ENCODE assay signal across 27 cellular contexts in the genomic region with DNA sequence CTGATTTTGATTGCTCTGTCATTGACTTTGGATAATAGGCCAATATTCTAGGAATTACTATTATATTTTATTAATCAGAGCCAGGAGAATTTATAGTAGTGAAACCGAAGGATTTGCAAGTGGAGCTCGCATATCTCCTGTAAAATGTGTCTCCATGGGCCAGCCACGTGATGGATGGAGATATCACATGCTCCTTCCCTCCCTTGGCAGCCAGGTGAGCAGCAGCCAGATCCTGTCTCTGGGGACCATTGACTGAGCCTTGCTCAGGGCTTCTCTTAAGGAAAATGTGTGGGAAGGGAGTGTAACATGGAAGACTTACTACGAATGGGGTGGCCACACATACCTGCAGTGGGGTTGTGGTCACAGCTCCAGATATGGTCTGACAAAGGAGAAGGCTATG.
"Had no signal": no experiment of that assay in that cellular context is flagged by ENCODE, and none has a peak within 500 bp of the region (broad histone marks: within the 10 kb centered on the region; RNA-seq: fewer than 3 reads in every experiment).

No MANE protein-coding gene starts in this region.

- H3K79me2 ChIP-seq: parathyroid adenoma had no signal

- H3K4me3 ChIP-seq: left lung, lower lobe of right lung, right atrium auricular region, skin epidermis, stomach, testis, thyroid gland, transverse colon, upper lobe of left lung, vagina had no signal

- H3K27ac Mint-ChIP-seq: naive thymus-derived CD8-positive, alpha-beta T cell; nephron; stimulated activated naive B cell treated with anti-CD40 and anti-IgM and Interleukin-4, amounts not matched to agents 10 μg/mL and 1 μg/mL and 100 μg/mL, for 72 hours had no signal

- H2AFZ ChIP-seq: parathyroid adenoma had no signal

- H3K4me1 ChIP-seq: left lung, lower lobe of right lung, parathyroid adenoma, right atrium auricular region, stomach, testis, thyroid gland, transverse colon, upper lobe of left lung, vagina had no signal

- H3K27me3 ChIP-seq: left lung, right atrium auricular region, testis, thyroid gland, transverse colon, upper lobe of left lung, vagina had no signal

- H3K9ac ChIP-seq: parathyroid adenoma had no signal

- H3K4me3 Mint-ChIP-seq: naive thymus-derived CD8-positive, alpha-beta T cell; nephron; neural crest cell; stimulated activated naive B cell treated with anti-CD40 and anti-IgM and Interleukin-4, amounts not matched to agents 10 μg/mL and 1 μg/mL and 100 μg/mL, for 72 hours had no signal

- H3K36me3 ChIP-seq: left lung, lower lobe of right lung, right atrium auricular region, stomach, thyroid gland, transverse colon, upper lobe of left lung, vagina had no signal

- H3K9me3 ChIP-seq: left lung, lower lobe of right lung, right atrium auricular region, testis, thyroid gland, transverse colon, upper lobe of left lung, vagina had no signal

- DNase-seq: hippocampal formation; kidney glomerular epithelial cell; left cardiac atrium; left lung; lower lobe of right lung; mammary epithelial cell; mesenchymal stem cell; naive thymus-derived CD8-positive, alpha-beta T cell; stimulated activated CD4-positive, alpha-beta T cell treated with anti-CD3 and anti-CD28 coated beads, Interleukin-12 subunit alpha, Interleukin-12 subunit beta, amount 100 ng/mL, for 4 hours; stimulated activated CD4-positive, alpha-beta T cell treated with anti-CD3 and anti-CD28 coated beads, Interleukin-15, amount 100 ng/mL, for 24 hours; stimulated activated CD4-positive, alpha-beta T cell treated with anti-CD3 and anti-CD28 coated beads, Interleukin-2, amount 100 ng/mL, for 24 hours; stimulated activated CD4-positive, alpha-beta T cell treated with anti-CD3 and anti-CD28 coated beads, Interleukin-4, amount 100 ng/mL, for 1 hour; stimulated activated naive B cell treated with anti-CD40 and anti-IgM and Interleukin-4, amounts not matched to agents 10 μg/mL and 1 μg/mL and 100 μg/mL, for 72 hours; stimulated activated naive CD8-positive, alpha-beta T cell treated with anti-CD3 and anti-CD28 coated beads, Interleukin-15, Interleukin-2, amounts not matched to agents 100 U/mL and 50 U/mL, for 24 hours; stomach; testis; thyroid gland; transverse colon; upper lobe of left lung had no signal

- ATAC-seq: left cardiac atrium; left lung; lower lobe of right lung; naive thymus-derived CD8-positive, alpha-beta T cell; sciatic nerve; stimulated activated naive B cell treated with anti-CD40 and anti-IgM and Interleukin-4, amounts not matched to agents 10 μg/mL and 1 μg/mL and 100 μg/mL, for 72 hours; stimulated activated naive CD8-positive, alpha-beta T cell treated with anti-CD3 and anti-CD28 coated beads, Interleukin-15, Interleukin-2, amounts not matched to agents 100 U/mL and 50 U/mL, for 24 hours had no signal

- H3K4me1 Mint-ChIP-seq: nephron had no signal

- H3K36me3 Mint-ChIP-seq: stimulated activated naive B cell treated with anti-CD40 and anti-IgM and Interleukin-4, amounts not matched to agents 10 μg/mL and 1 μg/mL and 100 μg/mL, for 72 hours had no signal

- FAIRE-seq: keratinocyte had no signal

- H3K27ac ChIP-seq: left lung, lower lobe of right lung, parathyroid adenoma, right atrium auricular region, skin epidermis, stomach, testis, thyroid gland, transverse colon, upper lobe of left lung, vagina had no signal
